ENCODE assay signal across 18 cellular contexts in genomic region chr16:3839402-3840184, GRCh38.
"Had no signal": no experiment of that assay in that cellular context is flagged by ENCODE, and none has a peak within 500 bp of the region (broad histone marks: within the 10 kb centered on the region; RNA-seq: fewer than 3 reads in every experiment).

No MANE protein-coding gene starts in this region.

- ATAC-seq: activated CD4-positive, alpha-beta T cell treated with anti-CD3 and anti-CD28 coated beads for 36 hours; left colon; stimulated activated effector memory CD8-positive, alpha-beta T cell treated with anti-CD3 and anti-CD28 coated beads, Interleukin-12 subunit alpha, Interleukin-12 subunit beta, amount 100 ng/mL, for 72 hours had no signal

- H3K27ac ChIP-seq: right atrium auricular region had no signal

- DNase-seq: activated CD4-positive, alpha-beta memory T cell treated with anti-CD3 and anti-CD28 coated beads, Interleukin-2, amount 10 ng/mL, durations not matched to agents 7 days and 5 days; activated CD4-positive, alpha-beta T cell treated with anti-CD3 and anti-CD28 coated beads for 36 hours; activated gamma-delta T cell treated with Interleukin-2 at 50 U/mL for 16 hours; activated naive CD8-positive, alpha-beta T cell treated with anti-CD3 and anti-CD28 coated beads for 36 hours; activated T-cell treated with anti-CD3 and anti-CD28 coated beads, Interleukin-2, amount 50 U/mL, for 48 hours; anterior cingulate cortex; effector memory CD4-positive, alpha-beta T cell; left colon; mesenchymal stem cell; posterior cingulate gyrus; substantia nigra; T1000; trophoblast cell had no signal

- H3K4me3 Mint-ChIP-seq: activated CD4-positive, alpha-beta memory T cell treated with anti-CD3 and anti-CD28 coated beads, Interleukin-2, amount 10 ng/mL, durations not matched to agents 7 days and 5 days; activated CD4-positive, alpha-beta T cell treated with anti-CD3 and anti-CD28 coated beads for 36 hours; activated naive CD8-positive, alpha-beta T cell treated with anti-CD3 and anti-CD28 coated beads for 36 hours; neural crest cell; stimulated activated effector memory CD8-positive, alpha-beta T cell treated with anti-CD3 and anti-CD28 coated beads, Interleukin-12 subunit alpha, Interleukin-12 subunit beta, amount 100 ng/mL, for 72 hours had no signal

- H3K27ac Mint-ChIP-seq: activated CD4-positive, alpha-beta memory T cell treated with anti-CD3 and anti-CD28 coated beads, Interleukin-2, amount 10 ng/mL, durations not matched to agents 7 days and 5 days; activated CD4-positive, alpha-beta T cell treated with anti-CD3 and anti-CD28 coated beads for 36 hours; stimulated activated effector memory CD8-positive, alpha-beta T cell treated with anti-CD3 and anti-CD28 coated beads, Interleukin-12 subunit alpha, Interleukin-12 subunit beta, amount 100 ng/mL, for 72 hours had no signal

- H3K4me3 ChIP-seq: right atrium auricular region had no signal

- H3K9me3 Mint-ChIP-seq: activated CD4-positive, alpha-beta memory T cell treated with anti-CD3 and anti-CD28 coated beads, Interleukin-2, amount 10 ng/mL, durations not matched to agents 7 days and 5 days; activated naive CD8-positive, alpha-beta T cell treated with anti-CD3 and anti-CD28 coated beads for 36 hours; neural crest cell; stimulated activated effector memory CD8-positive, alpha-beta T cell treated with anti-CD3 and anti-CD28 coated beads, Interleukin-12 subunit alpha, Interleukin-12 subunit beta, amount 100 ng/mL, for 72 hours had no signal

- H3K27me3 ChIP-seq: right atrium auricular region had no signal

- H3K36me3 ChIP-seq: right atrium auricular region had no signal

- H3K9me3 ChIP-seq: right atrium auricular region had no signal

- H3K27me3 Mint-ChIP-seq: activated CD4-positive, alpha-beta memory T cell treated with anti-CD3 and anti-CD28 coated beads, Interleukin-2, amount 10 ng/mL, durations not matched to agents 7 days and 5 days; activated CD4-positive, alpha-beta T cell treated with anti-CD3 and anti-CD28 coated beads for 36 hours; activated naive CD8-positive, alpha-beta T cell treated with anti-CD3 and anti-CD28 coated beads for 36 hours had no signal

- FAIRE-seq: bronchial epithelial cell, colon had no signal
